In genomic region chr10:102503264-102504178, GRCh38 we compare ENCODE assay signal across 1 cellular context.
A peak's percentile ranks its signal among the peaks of the same experiment; 100 is the strongest.
TF ChIP-seq lines count a peak whose summit lies in the region.

TSS of gene SUFU (plus strand) at chr10:102503972. CDS start at chr10:102504153, 181 bp downstream.

TF ChIP-seq in HepG2, 621 proteins besides CTCF, POLR2A, EP300 and RAD21 (continued from another document and continues in another):
- no peak for TF ChIP-seq ZNF142 (CRISPR knock-in tag; IDR thresholded peaks at IDR 0.05)
- TF ChIP-seq ZC3H13 (CRISPR knock-in tag; IDR thresholded peaks at IDR 0.05), result no peak
- no peak for TF ChIP-seq KAT2B (IDR thresholded peaks at IDR 0.05; ENCODE audit: borderline replicate concordance, low read depth, low read length)
- peak; percentile 37; the same call in 1 of the 2 replicates for TF ChIP-seq FOSL2 (CRISPR knock-in tag; IDR thresholded peaks at IDR 0.05)
- no peak for TF ChIP-seq THAP9 (CRISPR knock-in tag; IDR thresholded peaks at IDR 0.05; ENCODE audit: borderline replicate concordance)
- TF ChIP-seq ZNF564 (CRISPR knock-in tag; IDR thresholded peaks at IDR 0.05), result 0 out of 2 replicates have a peak, but pooled peaks have one; percentile 34
- TF ChIP-seq GABPB1 (CRISPR knock-in tag; IDR thresholded peaks at IDR 0.05), result peak; percentile 76
- no peak for TF ChIP-seq ZNF329 (CRISPR knock-in tag; IDR thresholded peaks at IDR 0.05; ENCODE audit: low read depth)
- no peak for TF ChIP-seq MAX (IDR thresholded peaks at IDR 0.05)
- TF ChIP-seq ZBTB21 (CRISPR knock-in tag; IDR thresholded peaks at IDR 0.05), result no peak
- peak; percentile 81 for TF ChIP-seq PHF8 (CRISPR knock-in tag; IDR thresholded peaks at IDR 0.05)
- TF ChIP-seq NFRKB (IDR thresholded peaks at IDR 0.05), result no peak
- 0 out of 2 replicates have a peak, but pooled peaks have one; percentile 49 for TF ChIP-seq HOXA5 (CRISPR knock-in tag; IDR thresholded peaks at IDR 0.05)
- no peak for TF ChIP-seq JUN (CRISPR knock-in tag; IDR thresholded peaks at IDR 0.05)
- no peak for TF ChIP-seq GLI4 (CRISPR knock-in tag; IDR thresholded peaks at IDR 0.05; ENCODE audit: borderline replicate concordance)
- no peak for TF ChIP-seq MLX (CRISPR knock-in tag; IDR thresholded peaks at IDR 0.05)
- no peak for TF ChIP-seq BCLAF1 (IDR thresholded peaks at IDR 0.05)
- no peak for TF ChIP-seq ATM (IDR thresholded peaks at IDR 0.05; ENCODE audit: borderline replicate concordance)
- TF ChIP-seq ZNF749 (CRISPR knock-in tag; IDR thresholded peaks at IDR 0.05; ENCODE audit: borderline replicate concordance), result no peak
- no peak for TF ChIP-seq KLF6 (CRISPR knock-in tag; IDR thresholded peaks at IDR 0.05)
- TF ChIP-seq ZBTB7B (CRISPR knock-in tag; IDR thresholded peaks at IDR 0.05), result no peak
- TF ChIP-seq HMGXB4 (CRISPR knock-in tag; IDR thresholded peaks at IDR 0.05; ENCODE audit: borderline replicate concordance in 1 of 2, low read depth in 1 of 2), result 0 out of 4 replicates have a peak, but pooled peaks of 1 of the 2 experiments have one; percentile 9
- TF ChIP-seq ZNF143 (CRISPR knock-in tag; IDR thresholded peaks at IDR 0.05), result peak; percentile 74
- TF ChIP-seq ZFYVE20 (CRISPR knock-in tag; IDR thresholded peaks at IDR 0.05; ENCODE audit: borderline replicate concordance, low read depth), result 0 out of 2 replicates have a peak, but pooled peaks have one; percentile 43
- no peak for TF ChIP-seq ZNF547 (CRISPR knock-in tag; IDR thresholded peaks at IDR 0.05)
- TF ChIP-seq MEIS1 (CRISPR knock-in tag; IDR thresholded peaks at IDR 0.05; ENCODE audit: borderline replicate concordance), result no peak
- TF ChIP-seq ADNP (CRISPR knock-in tag; IDR thresholded peaks at IDR 0.05), result no peak
- TF ChIP-seq XRCC5 (optimal IDR thresholded peaks at IDR 0.05; ENCODE audit: low read length), result peak; percentile 62
- TF ChIP-seq ZSCAN12 (CRISPR knock-in tag; IDR thresholded peaks at IDR 0.05), result no peak
- TF ChIP-seq, protein P1, sequence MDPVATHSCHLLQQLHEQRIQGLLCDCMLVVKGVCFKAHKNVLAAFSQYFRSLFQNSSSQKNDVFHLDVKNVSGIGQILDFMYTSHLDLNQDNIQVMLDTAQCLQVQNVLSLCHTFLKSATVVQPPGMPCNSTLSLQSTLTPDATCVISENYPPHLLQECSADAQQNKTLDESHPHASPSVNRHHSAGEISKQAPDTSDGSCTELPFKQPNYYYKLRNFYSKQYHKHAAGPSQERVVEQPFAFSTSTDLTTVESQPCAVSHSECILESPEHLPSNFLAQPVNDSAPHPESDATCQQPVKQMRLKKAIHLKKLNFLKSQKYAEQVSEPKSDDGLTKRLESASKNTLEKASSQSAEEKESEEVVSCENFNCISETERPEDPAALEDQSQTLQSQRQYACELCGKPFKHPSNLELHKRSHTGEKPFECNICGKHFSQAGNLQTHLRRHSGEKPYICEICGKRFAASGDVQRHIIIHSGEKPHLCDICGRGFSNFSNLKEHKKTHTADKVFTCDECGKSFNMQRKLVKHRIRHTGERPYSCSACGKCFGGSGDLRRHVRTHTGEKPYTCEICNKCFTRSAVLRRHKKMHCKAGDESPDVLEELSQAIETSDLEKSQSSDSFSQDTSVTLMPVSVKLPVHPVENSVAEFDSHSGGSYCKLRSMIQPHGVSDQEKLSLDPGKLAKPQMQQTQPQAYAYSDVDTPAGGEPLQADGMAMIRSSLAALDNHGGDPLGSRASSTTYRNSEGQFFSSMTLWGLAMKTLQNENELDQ (CRISPR knock-in tag; IDR thresholded peaks at IDR 0.05; ENCODE audit: borderline replicate concordance), result no peak
- no peak for TF ChIP-seq HNRNPK (IDR thresholded peaks at IDR 0.05; ENCODE audit: low read depth, low read length, poor library complexity, severe bottlenecking)
- TF ChIP-seq, protein P2, sequence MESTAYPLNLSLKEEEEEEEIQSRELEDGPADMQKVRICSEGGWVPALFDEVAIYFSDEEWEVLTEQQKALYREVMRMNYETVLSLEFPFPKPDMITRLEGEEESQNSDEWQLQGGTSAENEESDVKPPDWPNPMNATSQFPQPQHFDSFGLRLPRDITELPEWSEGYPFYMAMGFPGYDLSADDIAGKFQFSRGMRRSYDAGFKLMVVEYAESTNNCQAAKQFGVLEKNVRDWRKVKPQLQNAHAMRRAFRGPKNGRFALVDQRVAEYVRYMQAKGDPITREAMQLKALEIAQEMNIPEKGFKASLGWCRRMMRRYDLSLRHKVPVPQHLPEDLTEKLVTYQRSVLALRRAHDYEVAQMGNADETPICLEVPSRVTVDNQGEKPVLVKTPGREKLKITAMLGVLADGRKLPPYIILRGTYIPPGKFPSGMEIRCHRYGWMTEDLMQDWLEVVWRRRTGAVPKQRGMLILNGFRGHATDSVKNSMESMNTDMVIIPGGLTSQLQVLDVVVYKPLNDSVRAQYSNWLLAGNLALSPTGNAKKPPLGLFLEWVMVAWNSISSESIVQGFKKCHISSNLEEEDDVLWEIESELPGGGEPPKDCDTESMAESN (CRISPR knock-in tag; conservative IDR thresholded peaks at IDR 0.05), result 0 out of 2 replicates have a peak, but pooled peaks have one; percentile 33
- TF ChIP-seq, protein P3, sequence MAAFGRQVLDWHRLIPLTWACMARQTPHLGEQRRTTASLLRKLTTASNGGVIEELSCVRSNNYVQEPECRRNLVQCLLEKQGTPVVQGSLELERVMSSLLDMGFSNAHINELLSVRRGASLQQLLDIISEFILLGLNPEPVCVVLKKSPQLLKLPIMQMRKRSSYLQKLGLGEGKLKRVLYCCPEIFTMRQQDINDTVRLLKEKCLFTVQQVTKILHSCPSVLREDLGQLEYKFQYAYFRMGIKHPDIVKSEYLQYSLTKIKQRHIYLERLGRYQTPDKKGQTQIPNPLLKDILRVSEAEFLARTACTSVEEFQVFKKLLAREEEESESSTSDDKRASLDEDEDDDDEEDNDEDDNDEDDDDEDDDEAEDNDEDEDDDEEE (CRISPR knock-in tag; IDR thresholded peaks at IDR 0.05), result no peak
- no peak for TF ChIP-seq ZBTB4 (CRISPR knock-in tag; IDR thresholded peaks at IDR 0.05; ENCODE audit: borderline replicate concordance)
